Comparison of ENCODE assay signal across 1 cellular context in the genomic region with DNA sequence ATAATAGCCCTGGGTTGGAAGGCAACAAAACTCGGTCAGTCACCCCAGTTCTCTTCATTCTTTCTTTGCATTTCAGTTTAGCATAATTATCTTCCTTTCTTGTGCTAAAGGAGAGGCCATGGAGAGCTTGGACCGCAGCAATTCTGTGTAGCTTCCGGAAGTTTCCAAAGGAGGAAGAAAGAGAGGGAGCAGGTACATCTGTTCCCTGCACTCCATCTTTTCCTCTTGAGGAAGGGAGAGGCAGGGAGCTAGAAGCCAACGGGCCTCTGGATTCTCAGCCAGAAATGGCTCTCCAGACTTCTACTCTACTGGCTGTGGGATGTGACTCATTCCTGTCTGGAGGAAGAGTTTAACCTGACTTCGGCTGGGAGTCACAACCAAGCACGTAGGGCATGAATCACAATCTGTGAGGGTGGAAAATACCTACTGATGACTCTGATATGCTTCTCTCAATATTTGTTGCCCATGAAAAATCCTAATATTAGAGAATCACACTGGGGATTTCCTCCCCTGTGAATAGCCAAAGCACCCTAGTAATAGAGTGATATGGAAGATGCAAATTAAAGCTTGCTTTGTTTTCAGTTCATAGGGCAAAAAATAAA.
TF ChIP-seq lines count a peak whose summit lies in the region.

No MANE protein-coding gene starts in this region.

TF ChIP-seq in endothelial cell of umbilical vein, 7 proteins besides CTCF, POLR2A, EP300 and RAD21 (continued from another document):
- TF ChIP-seq GATA2 (IDR thresholded peaks at IDR 0.05; ENCODE audit: insufficient read depth, insufficient read length, low read depth, low read length) (peak; percentile 80), EZH2 (IDR thresholded peaks at IDR 0.05; ENCODE audit: borderline replicate concordance, low read depth, low read length, severe bottlenecking) (no peak), POLR2AphosphoS5 (IDR thresholded peaks at IDR 0.05; ENCODE audit: insufficient read depth, low read depth, low read length) (peak; percentile 67), JUN (IDR thresholded peaks at IDR 0.05; ENCODE audit: borderline replicate concordance, insufficient read depth, insufficient read length, low read depth) (peak; percentile 97)
